Comparison of ENCODE assay signal across 8 cellular contexts in genomic region chr17:47323382-47324223, GRCh38. TPM values are rescaled to one million over a fixed set of nuclear protein-coding genes. Genes with fewer than 3 reads are reported as not detected.
DNase-seq lines count a peak whose midpoint lies in the region; ATAC-seq and TF ChIP-seq lines count a peak whose summit lies in the region.

Gene EFCAB13, plus strand, starts transcription at chr17:47323955. Its CDS starts 4,399 bp downstream, at chr17:47328354.

- peak within 1 kb of the TSS; percentile 62 for H3K9ac ChIP-seq in iPS-18a (ENCODE audit: low read length)
- peak within 1 kb of the TSS; percentile 84 for H3K9ac ChIP-seq in skeletal muscle satellite cell (ENCODE audit: low read depth, low read length)

- peaks cover 24% of the 10 kb centered on the region for H3K27me3 ChIP-seq in iPS-18a (ENCODE audit: control insufficient read depth, insufficient read depth, low read length)
- no peaks in the 10 kb centered on the region for H3K27me3 ChIP-seq in skeletal muscle satellite cell (ENCODE audit: control insufficient read depth, insufficient read depth, low read length)

- H3K4me3 ChIP-seq in iPS-18a (ENCODE audit: low read length) (peak within 1 kb of the TSS; percentile 76), skeletal muscle satellite cell (ENCODE audit: low read length) (peak within 1 kb of the TSS; percentile 81)

- peaks cover 24% of the 10 kb centered on the region for H3K36me3 Mint-ChIP-seq in brain

- H3K4me1 ChIP-seq in iPS-18a (ENCODE audit: control insufficient read depth, low read depth, low read length): peaks cover 6% of the 10 kb centered on the region
- H3K4me1 ChIP-seq in skeletal muscle satellite cell (ENCODE audit: control insufficient read depth, insufficient read depth, low read length): peaks cover 9% of the 10 kb centered on the region

- peak within 1 kb of the TSS; percentile 87 to 96 (median 93) for H3K4me3 Mint-ChIP-seq in brain

- H3K27ac ChIP-seq in iPS-18a (ENCODE audit: low read length): no peak within 1 kb of the TSS

- peak in 1 of 2 experiments; percentile 26 for TF ChIP-seq CTCF in brain (conservative IDR thresholded peaks at IDR 0.05)

- DNase-seq in NCI-H2081 (lab: John Stamatoyannopoulos, UW): peak; percentile 79 to 81
- DNase-seq in UCSD-AML1 (lab: John Stamatoyannopoulos, UW; ENCODE audit: unreplicated experiment): peak; percentile 96
- DNase-seq in A172 (ENCODE audit: low spot score): no peak

- H3K27me3 Mint-ChIP-seq in brain: peaks cover 38% of the 10 kb centered on the region

- H3K27ac Mint-ChIP-seq in brain: peak within 1 kb of the TSS; percentile 71 to 95 (median 86)

- peaks cover 17 to 34% (median 31%) of the 10 kb centered on the region in 5 experiments for H3K9me3 Mint-ChIP-seq in brain

- H3K9me3 ChIP-seq in iPS-18a (ENCODE audit: control insufficient read depth, low read depth, low read length): peaks cover 5% of the 10 kb centered on the region
- no peaks in the 10 kb centered on the region for H3K9me3 ChIP-seq in skeletal muscle satellite cell (replicated peaks; ENCODE audit: low read length)

- ATAC-seq in GM18517 (IDR thresholded peaks at IDR 0.05; ENCODE audit: unreplicated experiment) (peak; percentile 82), HG02981 (IDR thresholded peaks at IDR 0.05; ENCODE audit: unreplicated experiment) (peak; percentile 83)

- H3K4me2 ChIP-seq in skeletal muscle satellite cell (ENCODE audit: low read length): peak within 1 kb of the TSS; percentile 98

- peaks cover 14% of the 10 kb centered on the region for H3K4me1 Mint-ChIP-seq in brain

- H3K36me3 ChIP-seq in iPS-18a (ENCODE audit: control insufficient read depth, low read depth, low read length) (no peaks in the 10 kb centered on the region), skeletal muscle satellite cell (ENCODE audit: insufficient read depth, low read length) (no peaks in the 10 kb centered on the region)

RNA-seq across cellular contexts. Expression of gene EFCAB13, which starts in this region (rescaled TPM):
- 2.2 TPM for polyA plus RNA-seq in brain (ENCODE audit: insufficient read depth, low read depth, low replicate concordance)
- total RNA-seq in skeletal muscle satellite cell (2012; rRNA removed): 1.7 and 4.8 TPM in 2 replicates
- total RNA-seq in A172 (2014; rRNA removed; shearing (Covaris generic)): not detected in 2 replicates
